In genomic region chr6:106451419-106451818, GRCh38 we compare ENCODE assay signal across 33 cellular contexts.
DNase-seq lines count a peak whose midpoint lies in the region; ATAC-seq and TF ChIP-seq lines count a peak whose summit lies in the region.
"Had no signal": no experiment of that assay in that cellular context is flagged by ENCODE, and none has a peak within 500 bp of the region (broad histone marks: within the 10 kb centered on the region; RNA-seq: fewer than 3 reads in every experiment).

No MANE protein-coding gene starts in this region.

- H3K4me2 ChIP-seq in Karpas-422 (ENCODE audit: low read depth, low read length, poor library complexity, severe bottlenecking), result no peak overlapping the region

- no peak overlapping the region for H2AFZ ChIP-seq in Karpas-422 (ENCODE audit: low read length)

- no peaks in the 10 kb centered on the region for H3K9me3 ChIP-seq in neutrophil
- no peaks in the 10 kb centered on the region for H3K9me3 ChIP-seq in Karpas-422 (ENCODE audit: low read length)
- H3K9me3 ChIP-seq: gastroesophageal sphincter, tibial artery had no signal

- H3K27me3 ChIP-seq in neutrophil, result no peaks in the 10 kb centered on the region
- no peaks in the 10 kb centered on the region for H3K27me3 ChIP-seq in Karpas-422 (ENCODE audit: low read length)
- H3K27me3 ChIP-seq: gastroesophageal sphincter had no signal

- H3K36me3 ChIP-seq in neutrophil, result no peaks in the 10 kb centered on the region
- H3K36me3 ChIP-seq in Karpas-422 (ENCODE audit: insufficient read depth, low read length), result no peaks in the 10 kb centered on the region
- H3K36me3 ChIP-seq: gastroesophageal sphincter, tibial artery had no signal

- no peaks in the 10 kb centered on the region for H3K27me3 Mint-ChIP-seq in immature natural killer cell (ENCODE audit: low read depth in 3 of 3)
- H3K27me3 Mint-ChIP-seq: central memory CD8-positive, alpha-beta T cell; naive thymus-derived CD8-positive, alpha-beta T cell; stimulated activated naive CD8-positive, alpha-beta T cell treated with anti-CD3 and anti-CD28 coated beads, Interleukin-15, amount 100 ng/mL, for 72 hours had no signal

- H3K9me3 Mint-ChIP-seq in immature natural killer cell, result no peaks in the 10 kb centered on the region
- H3K9me3 Mint-ChIP-seq: activated CD4-positive, alpha-beta T cell treated with anti-CD3 and anti-CD28 coated beads, Interleukin-2, amount 10 ng/mL, durations not matched to agents 7 days and 5 days; activated T-cell treated with anti-CD3 and anti-CD28 coated beads, Interleukin-2, amount 50 U/mL, for 4 hours; central memory CD8-positive, alpha-beta T cell; naive thymus-derived CD8-positive, alpha-beta T cell; stimulated activated naive CD8-positive, alpha-beta T cell treated with anti-CD3 and anti-CD28 coated beads, Interleukin-15, amount 100 ng/mL, for 72 hours had no signal

- H3K9me2 ChIP-seq in Karpas-422 (replicated peaks; ENCODE audit: insufficient read depth, low read length), result no peaks in the 10 kb centered on the region

- H3K4me3 ChIP-seq in neutrophil (ENCODE audit: low read depth in 1 of 2, low read length in 1 of 2), result peak overlapping the region in 1 of 2 experiments; percentile 56
- H3K4me3 ChIP-seq in Karpas-422 (ENCODE audit: low read length), result no peak overlapping the region
- H3K4me3 ChIP-seq: gastroesophageal sphincter, tibial artery had no signal

- no peak for ATAC-seq in GM18505 (IDR thresholded peaks at IDR 0.05; ENCODE audit: unreplicated experiment)
- ATAC-seq: activated T-cell treated with anti-CD3 and anti-CD28 coated beads, Interleukin-2, amount 50 U/mL, for 4 hours; HCT116; naive thymus-derived CD8-positive, alpha-beta T cell; Panc1; stimulated activated naive CD8-positive, alpha-beta T cell treated with anti-CD3 and anti-CD28 coated beads, Interleukin-15, amount 100 ng/mL, for 72 hours had no signal

- H3K36me3 Mint-ChIP-seq in immature natural killer cell, result no peaks in the 10 kb centered on the region
- H3K36me3 Mint-ChIP-seq: naive thymus-derived CD8-positive, alpha-beta T cell had no signal

- H3K79me2 ChIP-seq in Karpas-422 (ENCODE audit: low read length), result no peaks in the 10 kb centered on the region

- TF ChIP-seq CTCF in neutrophil (IDR thresholded peaks at IDR 0.05), result no peak

- H3K27ac Mint-ChIP-seq in immature natural killer cell, result no peak overlapping the region
- H3K27ac Mint-ChIP-seq: activated CD4-positive, alpha-beta T cell treated with anti-CD3 and anti-CD28 coated beads, Interleukin-2, amount 10 ng/mL, durations not matched to agents 7 days and 5 days; naive thymus-derived CD8-positive, alpha-beta T cell; stimulated activated naive CD8-positive, alpha-beta T cell treated with anti-CD3 and anti-CD28 coated beads, Interleukin-15, amount 100 ng/mL, for 72 hours had no signal

- H3K4me1 ChIP-seq in neutrophil (ENCODE audit: control insufficient read depth in 1 of 2, insufficient read depth in 1 of 2, low read depth in 1 of 2, low read length in 1 of 2), result peaks cover 48 to 50% of the 10 kb centered on the region in 2 experiments
- no peaks in the 10 kb centered on the region; the same call in 1 of the 2 replicates for H3K4me1 ChIP-seq in Karpas-422 (ENCODE audit: low read length)
- H3K4me1 ChIP-seq: gastroesophageal sphincter, tibial artery had no signal

- no peaks in the 10 kb centered on the region for H4K20me1 ChIP-seq in Karpas-422 (ENCODE audit: insufficient read depth, low read depth, low read length)

- peaks cover 13 to 15% of the 10 kb centered on the region in 2 donors for H3K4me1 Mint-ChIP-seq in immature natural killer cell

- peak overlapping the region; percentile 96 for H3K27ac ChIP-seq in neutrophil
- no peak overlapping the region for H3K27ac ChIP-seq in Karpas-422 (ENCODE audit: low read length)
- H3K27ac ChIP-seq: gastroesophageal sphincter, tibial artery had no signal

- no peak overlapping the region for H3K4me3 Mint-ChIP-seq in immature natural killer cell
- H3K4me3 Mint-ChIP-seq: activated CD4-positive, alpha-beta T cell treated with anti-CD3 and anti-CD28 coated beads, Interleukin-2, amount 10 ng/mL, durations not matched to agents 7 days and 5 days; activated T-cell treated with anti-CD3 and anti-CD28 coated beads, Interleukin-2, amount 50 U/mL, for 4 hours; central memory CD8-positive, alpha-beta T cell; naive thymus-derived CD8-positive, alpha-beta T cell; stimulated activated naive CD8-positive, alpha-beta T cell treated with anti-CD3 and anti-CD28 coated beads, Interleukin-15, amount 100 ng/mL, for 72 hours had no signal

- H3K9ac ChIP-seq in Karpas-422 (ENCODE audit: low read length), result no peak overlapping the region

- no peak for TF ChIP-seq POLR2A in GM18505 (IDR thresholded peaks at IDR 0.05; ENCODE audit: borderline replicate concordance, extremely low read depth, insufficient read depth, insufficient read length)

- peak; percentile 12 for DNase-seq in GM03348 (ENCODE audit: low spot score)
- DNase-seq in astrocyte of the hippocampus (ENCODE audit: low read depth, low spot score), result peak; percentile 82
- peak; percentile 9 for DNase-seq in fibroblast of gingiva (ENCODE audit: low read depth)
- DNase-seq in immature natural killer cell, result no peak
- DNase-seq in DMS53 (lab: John Stamatoyannopoulos, UW), result no peak
- no peak for DNase-seq in Karpas-422
- DNase-seq: activated CD4-positive, alpha-beta T cell treated with anti-CD3 and anti-CD28 coated beads, Interleukin-2, amount 10 ng/mL, durations not matched to agents 7 days and 5 days; activated naive CD4-positive, alpha-beta T cell; activated T-cell treated with anti-CD3 and anti-CD28 coated beads, Interleukin-2, amount 50 U/mL, for 4 hours; amniotic stem cell; DMS79; GF-D8; hypothalamus; KBM-7; midbrain; MM.1S; naive thymus-derived CD8-positive, alpha-beta T cell; NCI-H1417; NCI-H2081; NCI-H2227 treated with DMSO at 0.1 percent for 48 hours; SHP77 treated with DMSO at 0.1 percent for 48 hours; small intestine; stimulated activated CD8-positive, alpha-beta memory T cell treated with anti-CD3 and anti-CD28 coated beads, Interleukin-4, amount 100 ng/mL, for 48 hours; stimulated activated naive CD8-positive, alpha-beta T cell treated with anti-CD3 and anti-CD28 coated beads, Interleukin-15, amount 100 ng/mL, for 72 hours; SW 1271; T1000; tibial artery had no signal

Comparison
In these comparisons a context has a peak if more than half of its experiments do, and no peak if none do; other contexts are left out.
1. DNase-seq: peak in GM03348 (single experiment), astrocyte of the hippocampus (single experiment) and fibroblast of gingiva (single experiment); none in immature natural killer cell (0 of 3), DMS53 (single experiment) and Karpas-422 (single experiment).